24 cellular contexts compared by ENCODE assay signal in the genomic region with DNA sequence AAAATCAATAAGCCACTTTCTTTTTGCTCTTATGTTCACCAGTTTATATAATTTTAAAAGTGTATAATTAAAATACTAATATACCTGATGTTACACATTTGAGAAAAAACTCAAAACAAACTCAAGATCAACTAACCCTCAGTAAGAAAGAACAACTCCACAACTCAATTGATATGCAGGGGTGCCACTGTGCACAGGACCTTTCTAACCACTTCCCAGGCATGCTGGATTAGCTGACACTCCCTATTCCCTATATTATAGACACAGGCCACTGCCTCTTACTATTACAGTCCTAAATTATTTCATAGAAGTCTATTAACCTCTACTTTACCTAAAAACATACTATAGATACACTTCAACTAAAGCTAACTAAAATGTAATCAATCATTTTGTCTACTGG.
DNase-seq lines count a peak whose midpoint lies in the region; ATAC-seq, FAIRE-seq and TF ChIP-seq lines count a peak whose summit lies in the region.
"Had no signal": no experiment of that assay in that cellular context is flagged by ENCODE, and none has a peak within 500 bp of the region (broad histone marks: within the 10 kb centered on the region; RNA-seq: fewer than 3 reads in every experiment).

No MANE protein-coding gene starts in this region.

- intact Hi-C loops in CD4-positive, alpha-beta memory T cell (cut with micrococcal nuclease), result loop anchor here (2.0 kb wide), 1 partner anchor 20 kb away; no protein-coding TSS in a partner anchor
- intact Hi-C loops in K562 (cut with micrococcal nuclease), result loop anchor here (10.0 kb wide), 1 partner anchor 192 kb away; no protein-coding TSS in a partner anchor

- no peaks in the 10 kb centered on the region for H3K36me3 ChIP-seq in CD4-positive, alpha-beta memory T cell (ENCODE audit: insufficient read depth, low read length)
- H3K36me3 ChIP-seq in KOPT-K1 (ENCODE audit: insufficient read depth, low read length) (no peaks in the 10 kb centered on the region), K562 (ENCODE audit: control insufficient read depth, insufficient read depth, low read length) (no peaks in the 10 kb centered on the region), SJCRH30 (no peaks in the 10 kb centered on the region)

- no peak overlapping the region for H3K4me2 ChIP-seq in K562 (ENCODE audit: insufficient read depth, low read length)
- H3K4me2 ChIP-seq: A549 had no signal

- no TSS peak for BruUV-seq in K562 (replicated peaks; lab: Mats Ljungman, UMichigan)

- H3K27me3 Mint-ChIP-seq in CD4-positive, alpha-beta memory T cell, result no peaks in the 10 kb centered on the region
- no peaks in the 10 kb centered on the region for H3K27me3 Mint-ChIP-seq in progenitor cell of endocrine pancreas
- H3K27me3 Mint-ChIP-seq: CD8-positive, alpha-beta memory T cell had no signal

- no peaks in the 10 kb centered on the region for H4K20me1 ChIP-seq in K562 (replicated peaks; ENCODE audit: control insufficient read depth, insufficient read depth, low read length)

- H3K27ac Mint-ChIP-seq in CD4-positive, alpha-beta memory T cell, result peak overlapping the region in 4 of 7 donors; percentile 41 to 67 (median 47)
- peak overlapping the region; percentile 45 for H3K27ac Mint-ChIP-seq in progenitor cell of endocrine pancreas

- no peak overlapping the region for H3K9ac ChIP-seq in K562 (ENCODE audit: insufficient read depth in 1 of 2, low read depth in 2 of 2, low read length in 2 of 2)

- H3K79me2 ChIP-seq in K562 (ENCODE audit: control insufficient read depth, insufficient read depth, low read length), result no peaks in the 10 kb centered on the region

- no peak overlapping the region for H3K4me3 ChIP-seq in CD4-positive, alpha-beta memory T cell (ENCODE audit: low read length in 2 of 2)
- no peak overlapping the region for H3K4me3 ChIP-seq in K562
- no peak overlapping the region for H3K4me3 ChIP-seq in SJCRH30
- H3K4me3 ChIP-seq: A549 had no signal

- H3K9me3 Mint-ChIP-seq in CD4-positive, alpha-beta memory T cell, result no peaks in the 10 kb centered on the region
- H3K9me3 Mint-ChIP-seq in progenitor cell of endocrine pancreas (ENCODE audit: low read depth), result no peaks in the 10 kb centered on the region
- H3K9me3 Mint-ChIP-seq: CD8-positive, alpha-beta memory T cell had no signal

- in situ Hi-C loops in K562 (cut with MboI), result no loop called here

- no peak for TF ChIP-seq POLR2A in K562 (conservative IDR thresholded peaks at IDR 0.05)

- H3K27ac ChIP-seq in CD4-positive, alpha-beta memory T cell (ENCODE audit: low read depth, low read length), result no peak overlapping the region
- H3K27ac ChIP-seq in KOPT-K1 (ENCODE audit: low read depth, low read length, poor library complexity, severe bottlenecking) (peak overlapping the region; percentile 39), K562 (ENCODE audit: extremely low read depth, low read depth, low read length) (no peak overlapping the region), SJCRH30 (no peak overlapping the region)
- H3K27ac ChIP-seq: A549 had no signal

- TF ChIP-seq RAD21 in K562 (CRISPR knock-in tag; conservative IDR thresholded peaks at IDR 0.05 in 1 of 2, IDR thresholded peaks at IDR 0.05 in 1 of 2), result no peak

- H3K27me3 ChIP-seq in CD4-positive, alpha-beta memory T cell (ENCODE audit: insufficient read depth, low read length), result no peaks in the 10 kb centered on the region
- H3K27me3 ChIP-seq in K562 (ENCODE audit: control insufficient read depth in 2 of 2, insufficient read depth in 2 of 2, low read length in 2 of 2) (no peaks in the 10 kb centered on the region), SJCRH30 (no peaks in the 10 kb centered on the region)

- CTCF ChIA-PET in CD4-positive, alpha-beta memory T cell (lab: Charles Lee; ENCODE audit: partially characterized antibody), result interaction anchor here (0.6 kb wide), 1 partner anchor 62 kb away, joined by 3 read pairs; no protein-coding TSS in a partner anchor
- CTCF ChIA-PET in K562 (lab: Yijun Ruan, JAX; ENCODE audit: low intra/inter-chr PET ratio), result no interaction called here

- no peak for TF ChIP-seq EP300 in K562 (IDR thresholded peaks at IDR 0.05; ENCODE audit: low read length)

- ATAC-seq in K562 (no peak), GM21576 (IDR thresholded peaks at IDR 0.05; ENCODE audit: unreplicated experiment) (no peak), HG03469 (IDR thresholded peaks at IDR 0.05; ENCODE audit: unreplicated experiment) (no peak), HG03196 (IDR thresholded peaks at IDR 0.05; ENCODE audit: unreplicated experiment) (no peak)
- ATAC-seq: A549, SK-N-SH treated with all-trans-retinoic acid at 6 μM for 48 hours had no signal

- H3K4me1 Mint-ChIP-seq in CD4-positive, alpha-beta memory T cell, result peaks cover 14 to 18% (median 18%) of the 10 kb centered on the region in 4 donors
- peaks cover 32% of the 10 kb centered on the region for H3K4me1 Mint-ChIP-seq in progenitor cell of endocrine pancreas (ENCODE audit: low read depth)

- no peak for DNase-seq in CD4-positive, alpha-beta memory T cell
- no peak for DNase-seq in K562 (ENCODE audit: extremely low read depth in 1 of 4, low spot score in 3 of 4)
- DNase-seq in progenitor cell of endocrine pancreas (ENCODE audit: low spot score, unreplicated experiment), result no peak
- no peak for DNase-seq in SJCRH30
- DNase-seq: AML-193, C1 segment of cervical spinal cord, DMS 273 treated with DMSO at 0.1 percent for 48 hours, KG1, NCI-H1048, NCI-H1436, NCI-H187, NCI-H2107, NCI-H524, NCI-H774 had no signal

- FAIRE-seq in K562 (lab: Jason Lieb, UNC), result no peak
- FAIRE-seq: A549, GM19239, H54, HTR-8/SVneo had no signal

- TF ChIP-seq CTCF in K562 (IDR thresholded peaks at IDR 0.05 in 2 of 3, conservative IDR thresholded peaks at IDR 0.05 in 1 of 3; ENCODE audit: insufficient read depth in 2 of 3, low read depth in 1 of 3, low read length in 3 of 3) (no peak), progenitor cell of endocrine pancreas (IDR thresholded peaks at IDR 0.05; ENCODE audit: unreplicated experiment) (no peak)

- no peaks in the 10 kb centered on the region for H3K9me1 ChIP-seq in K562 (ENCODE audit: control insufficient read depth, insufficient read depth, low read length)

- POLR2A ChIA-PET in CD4-positive, alpha-beta memory T cell (lab: Charles Lee; ENCODE audit: partially characterized antibody), result no interaction called here
- POLR2A ChIA-PET in K562 (lab: Yijun Ruan, JAX), result no interaction called here

- peak overlapping the region in 6 of 8 donors; percentile 3 to 81 (median 30) for H3K4me3 Mint-ChIP-seq in CD4-positive, alpha-beta memory T cell
- no peak overlapping the region for H3K4me3 Mint-ChIP-seq in progenitor cell of endocrine pancreas (ENCODE audit: low read depth)

- H3K36me3 Mint-ChIP-seq in CD4-positive, alpha-beta memory T cell, result no peaks in the 10 kb centered on the region
- H3K36me3 Mint-ChIP-seq in progenitor cell of endocrine pancreas (ENCODE audit: insufficient read depth), result no peaks in the 10 kb centered on the region
- H3K36me3 Mint-ChIP-seq: CD8-positive, alpha-beta memory T cell had no signal

- H3K9me3 ChIP-seq in CD4-positive, alpha-beta memory T cell (ENCODE audit: control insufficient read depth in 1 of 2, low read length in 2 of 2), result no peaks in the 10 kb centered on the region
- H3K9me3 ChIP-seq in KOPT-K1 (ENCODE audit: insufficient read depth, low read length, poor library complexity, severe bottlenecking) (no peaks in the 10 kb centered on the region), K562 (replicated peaks; ENCODE audit: control insufficient read depth, insufficient read depth, low read depth, low read length) (no peaks in the 10 kb centered on the region), SJCRH30 (replicated peaks) (no peaks in the 10 kb centered on the region)
- H3K9me3 ChIP-seq: A549 had no signal

- peaks cover 19% of the 10 kb centered on the region for H3K4me1 ChIP-seq in CD4-positive, alpha-beta memory T cell (ENCODE audit: insufficient read depth, low read length)
- H3K4me1 ChIP-seq in K562 (replicated peaks in 1 of 2; ENCODE audit: control insufficient read depth in 2 of 2, insufficient read depth in 2 of 2, low read length in 2 of 2), result peaks cover 3 to 42% of the 10 kb centered on the region in 2 experiments; a peak in 4 of 5 replicates
- H3K4me1 ChIP-seq in SJCRH30, result peaks cover 33% of the 10 kb centered on the region

- H2AFZ ChIP-seq in K562 (ENCODE audit: low read depth, low read length), result peak overlapping the region; percentile 24; the same call in 1 of the 2 replicates

TF ChIP-seq in K562, 482 proteins besides CTCF, POLR2A, EP300 and RAD21 (continues in another document):
- TF ChIP-seq, protein P1, sequence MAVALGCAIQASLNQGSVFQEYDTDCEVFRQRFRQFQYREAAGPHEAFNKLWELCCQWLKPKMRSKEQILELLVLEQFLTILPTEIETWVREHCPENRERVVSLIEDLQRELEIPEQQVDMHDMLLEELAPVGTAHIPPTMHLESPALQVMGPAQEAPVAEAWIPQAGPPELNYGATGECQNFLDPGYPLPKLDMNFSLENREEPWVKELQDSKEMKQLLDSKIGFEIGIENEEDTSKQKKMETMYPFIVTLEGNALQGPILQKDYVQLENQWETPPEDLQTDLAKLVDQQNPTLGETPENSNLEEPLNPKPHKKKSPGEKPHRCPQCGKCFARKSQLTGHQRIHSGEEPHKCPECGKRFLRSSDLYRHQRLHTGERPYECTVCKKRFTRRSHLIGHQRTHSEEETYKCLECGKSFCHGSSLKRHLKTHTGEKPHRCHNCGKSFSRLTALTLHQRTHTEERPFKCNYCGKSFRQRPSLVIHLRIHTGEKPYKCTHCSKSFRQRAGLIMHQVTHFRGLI (CRISPR knock-in tag; IDR thresholded peaks at IDR 0.05), result no peak
- TF ChIP-seq, protein P2, sequence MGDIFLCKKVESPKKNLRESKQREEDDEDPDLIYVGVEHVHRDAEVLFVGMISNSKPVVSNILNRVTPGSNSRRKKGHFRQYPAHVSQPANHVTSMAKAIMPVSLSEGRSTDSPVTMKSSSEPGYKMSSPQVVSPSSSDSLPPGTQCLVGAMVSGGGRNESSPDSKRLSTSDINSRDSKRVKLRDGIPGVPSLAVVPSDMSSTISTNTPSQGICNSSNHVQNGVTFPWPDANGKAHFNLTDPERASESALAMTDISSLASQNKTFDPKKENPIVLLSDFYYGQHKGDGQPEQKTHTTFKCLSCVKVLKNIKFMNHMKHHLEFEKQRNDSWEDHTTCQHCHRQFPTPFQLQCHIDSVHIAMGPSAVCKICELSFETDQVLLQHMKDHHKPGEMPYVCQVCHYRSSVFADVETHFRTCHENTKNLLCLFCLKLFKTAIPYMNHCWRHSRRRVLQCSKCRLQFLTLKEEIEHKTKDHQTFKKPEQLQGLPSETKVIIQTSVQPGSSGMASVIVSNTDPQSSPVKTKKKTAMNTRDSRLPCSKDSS (IDR thresholded peaks at IDR 0.05; ENCODE audit: low read depth, partially characterized antibody), result no peak
- no peak for TF ChIP-seq EP400 (IDR thresholded peaks at IDR 0.05)
- TF ChIP-seq ZNF76 (CRISPR knock-in tag; IDR thresholded peaks at IDR 0.05; ENCODE audit: borderline replicate concordance), result no peak
- no peak for TF ChIP-seq ZFP30 (CRISPR knock-in tag; IDR thresholded peaks at IDR 0.05; ENCODE audit: borderline replicate concordance)
